Comparison of ENCODE assay signal across 11 cellular contexts in the genomic region with DNA sequence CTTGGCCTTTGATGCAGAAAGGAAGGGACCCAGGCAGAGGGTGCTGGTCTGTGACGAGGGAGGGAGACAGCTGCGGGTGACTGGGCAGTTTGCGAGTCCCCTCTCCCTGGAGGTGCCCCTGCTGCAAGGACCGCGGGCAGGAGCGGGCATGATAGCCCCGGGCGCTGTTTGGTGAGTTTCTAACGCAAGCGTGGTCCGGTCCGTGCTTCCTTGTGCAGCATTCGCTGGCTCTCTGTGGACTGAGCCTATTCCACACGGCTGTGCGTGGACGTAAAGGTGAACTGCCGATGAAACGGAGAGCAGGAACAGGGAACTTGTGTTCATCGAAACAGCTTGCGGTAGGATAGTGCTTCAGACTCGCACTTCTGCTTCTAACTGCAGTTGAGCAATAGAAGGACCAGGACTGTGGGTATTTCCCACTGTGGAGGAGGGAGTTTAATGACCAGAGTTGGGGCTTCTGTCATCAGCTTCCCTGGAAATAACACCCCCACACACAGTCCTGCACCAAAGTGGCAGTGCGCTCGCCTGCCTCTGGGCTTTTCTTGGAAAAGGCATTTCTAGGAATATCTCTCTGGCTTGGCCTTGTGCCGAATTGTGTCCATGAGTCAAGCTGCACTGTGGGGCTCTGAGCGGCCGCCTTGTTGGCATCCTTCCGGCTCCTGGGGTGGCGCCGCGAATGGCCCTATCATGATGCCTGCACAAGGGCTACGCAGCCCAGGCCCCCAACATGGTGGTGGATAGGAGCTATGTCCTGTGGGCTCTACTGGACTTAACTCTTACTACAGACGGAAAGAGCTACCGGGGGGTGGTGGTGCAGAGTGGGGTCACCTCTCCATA. TPM values are rescaled to one million over a fixed set of nuclear protein-coding genes. Genes with fewer than 3 reads are reported as not detected.
DNase-seq lines count a peak whose midpoint lies in the region; ATAC-seq and TF ChIP-seq lines count a peak whose summit lies in the region.
"Had no signal": no experiment of that assay in that cellular context is flagged by ENCODE, and none has a peak within 500 bp of the region (broad histone marks: within the 10 kb centered on the region; RNA-seq: fewer than 3 reads in every experiment).

No MANE protein-coding gene starts in this region.

- H3K4me3 Mint-ChIP-seq in activated CD4-positive, alpha-beta T cell treated with anti-CD3 and anti-CD28 coated beads, Interleukin-2, amount 10 ng/mL, durations not matched to agents 7 days and 5 days = no peak overlapping the region

- no peak overlapping the region for H3K9ac ChIP-seq in OCI-LY3 (ENCODE audit: low read length)

- peaks cover 57% of the 10 kb centered on the region for H3K4me1 Mint-ChIP-seq in activated CD4-positive, alpha-beta T cell treated with anti-CD3 and anti-CD28 coated beads, Interleukin-2, amount 10 ng/mL, durations not matched to agents 7 days and 5 days

- H3K9me3 Mint-ChIP-seq in activated CD4-positive, alpha-beta T cell treated with anti-CD3 and anti-CD28 coated beads, Interleukin-2, amount 10 ng/mL, durations not matched to agents 7 days and 5 days = no peaks in the 10 kb centered on the region

- TF ChIP-seq CTCF in OCI-LY3 (IDR thresholded peaks at IDR 0.05; ENCODE audit: low read depth, low read length) (no peak), mucosa of descending colon (IDR thresholded peaks at IDR 0.05) (no peak)

- H3K27me3 Mint-ChIP-seq in activated CD4-positive, alpha-beta T cell treated with anti-CD3 and anti-CD28 coated beads, Interleukin-2, amount 10 ng/mL, durations not matched to agents 7 days and 5 days = no peaks in the 10 kb centered on the region

- peak overlapping the region; percentile 54 for H3K4me2 ChIP-seq in OCI-LY3 (ENCODE audit: low read length)

- DNase-seq in mucosa of descending colon = no peak
- no peak for DNase-seq in NCI-H748 treated with DMSO at 0.1 percent for 48 hours (lab: John Stamatoyannopoulos, UW)
- DNase-seq in activated CD4-positive, alpha-beta T cell treated with anti-CD3 and anti-CD28 coated beads, Interleukin-2, amount 10 ng/mL, durations not matched to agents 7 days and 5 days = no peak
- DNase-seq in Kasumi-1 (lab: John Stamatoyannopoulos, UW) = no peak
- no peak for DNase-seq in activated CD4-positive, CD25-positive, alpha-beta regulatory T cell treated with anti-CD3 and anti-CD28 coated beads, Interleukin-2, amount 50 U/mL, for 72 hours
- DNase-seq: activated CD4-positive, CD25-positive, alpha-beta regulatory T cell; central memory CD4-positive, alpha-beta T cell; DMS153 had no signal

- H3K27ac Mint-ChIP-seq in activated CD4-positive, alpha-beta T cell treated with anti-CD3 and anti-CD28 coated beads, Interleukin-2, amount 10 ng/mL, durations not matched to agents 7 days and 5 days = no peak overlapping the region

- H3K4me1 ChIP-seq in OCI-LY3 (ENCODE audit: low read length) (peaks cover 47% of the 10 kb centered on the region), mucosa of descending colon (ENCODE audit: low read depth) (no peaks in the 10 kb centered on the region)

- intact Hi-C loops in mucosa of descending colon (cut with DNase I, micrococcal nuclease) = no loop called here

- ATAC-seq in GM18502 (IDR thresholded peaks at IDR 0.05; ENCODE audit: poor library complexity, unreplicated experiment) = peak; percentile 41
- peak; percentile 33 for ATAC-seq in GM21786 (IDR thresholded peaks at IDR 0.05; ENCODE audit: unreplicated experiment)
- peak; percentile 39 for ATAC-seq in mucosa of descending colon

- peaks cover 13% of the 10 kb centered on the region; the same call in 1 of the 2 replicates for H3K27me3 ChIP-seq in OCI-LY3 (ENCODE audit: low read depth, low read length)

- POLR2A ChIA-PET in activated CD4-positive, alpha-beta T cell treated with anti-CD3 and anti-CD28 coated beads, Interleukin-2, amount 10 ng/mL, durations not matched to agents 7 days and 5 days (lab: Charles Lee) = no interaction called here

- H4K20me1 ChIP-seq in OCI-LY3 (ENCODE audit: insufficient read depth, low read length) = peaks cover 87% of the 10 kb centered on the region

- no peak overlapping the region for H3K27ac ChIP-seq in OCI-LY3 (ENCODE audit: low read length)

- CTCF ChIA-PET in activated CD4-positive, alpha-beta T cell treated with anti-CD3 and anti-CD28 coated beads, Interleukin-2, amount 10 ng/mL, durations not matched to agents 7 days and 5 days (lab: Charles Lee) = interaction anchor here (1.2 kb wide), 1 partner anchor 22 kb away, joined by 3 read pairs; no protein-coding TSS in a partner anchor

- H3K9me3 ChIP-seq in OCI-LY3 (ENCODE audit: insufficient read depth, low read length) = no peaks in the 10 kb centered on the region
- peaks cover 6% of the 10 kb centered on the region for H3K9me3 ChIP-seq in mucosa of descending colon

- peaks cover 53% of the 10 kb centered on the region for H3K36me3 ChIP-seq in OCI-LY3 (replicated peaks; ENCODE audit: low read depth, low read length)
- no peaks in the 10 kb centered on the region for H3K36me3 ChIP-seq in mucosa of descending colon (ENCODE audit: low read depth)

- peak overlapping the region; percentile 10 for H3K4me3 ChIP-seq in OCI-LY3 (ENCODE audit: low read length)
- H3K4me3 ChIP-seq in mucosa of descending colon = no peak overlapping the region

- H3K79me2 ChIP-seq in OCI-LY3 (ENCODE audit: low read length) = peaks cover 48% of the 10 kb centered on the region

- H3K36me3 Mint-ChIP-seq in activated CD4-positive, alpha-beta T cell treated with anti-CD3 and anti-CD28 coated beads, Interleukin-2, amount 10 ng/mL, durations not matched to agents 7 days and 5 days (ENCODE audit: low read depth) = peaks cover 8% of the 10 kb centered on the region

- no peak overlapping the region for H2AFZ ChIP-seq in OCI-LY3 (ENCODE audit: low read depth, low read length)

RNA-seq across cellular contexts. Expression of a gene that starts 48.9 kb away (rescaled TPM):
- total RNA-seq in mucosa of descending colon = 10 to 100 TPM; 27.5 to 80.6 (median 29.1) TPM
- 10 to 100 TPM; 35.3 to 36.7 TPM for total RNA-seq in activated CD4-positive, alpha-beta T cell treated with anti-CD3 and anti-CD28 coated beads, Interleukin-2, amount 10 ng/mL, durations not matched to agents 7 days and 5 days

RNA-seq across cellular contexts. Expression of a gene that starts 50.3 kb away (rescaled TPM):
- 10 to 100 TPM in 1 of 3 donors, 1 to 10 TPM in 2; 2.8 to 10.5 (median 4.5) TPM for total RNA-seq in mucosa of descending colon
- total RNA-seq in activated CD4-positive, alpha-beta T cell treated with anti-CD3 and anti-CD28 coated beads, Interleukin-2, amount 10 ng/mL, durations not matched to agents 7 days and 5 days = 100 to 1,000 TPM; 111 to 126 TPM

Comparison
In these comparisons a context has a peak if more than half of its experiments do, and no peak if none do; other contexts are left out.
1. RNA of a gene that starts 50.3 kb away (total RNA-seq): 111 to 126 TPM in activated CD4-positive, alpha-beta T cell treated with anti-CD3 and anti-CD28 coated beads, Interleukin-2, amount 10 ng/mL, durations not matched to agents 7 days and 5 days; 2.8 to 10.5 TPM in mucosa of descending colon; every median in the first group is over 4 times any median in the second.
2. Peak in every context shown above with its lines, with median percentiles within 50 percentile points of each other: ATAC-seq.